In genomic region chr12:56007148-56007891, GRCh38 we compare ENCODE assay signal across 8 cellular contexts. TPM values are rescaled to one million over a fixed set of nuclear protein-coding genes. Genes with fewer than 3 reads are reported as not detected.
A peak's percentile ranks its signal among the peaks of the same experiment; 100 is the strongest.
DNase-seq lines count a peak whose midpoint lies in the region; ATAC-seq, FAIRE-seq and TF ChIP-seq lines count a peak whose summit lies in the region.

No MANE protein-coding gene starts in this region.

- H3K4me2 ChIP-seq in A549, result peak overlapping the region; percentile 97
- peak overlapping the region; percentile 87 for H3K4me2 ChIP-seq in HepG2 (ENCODE audit: low read depth, low read length)

- WGBS in A549 (ENCODE audit: missing lambda C conversion rate), result under 1% methylated on average over 29 of the region's 52 CpGs
- 5% methylated on average over 34 of the region's 52 CpGs for WGBS in HepG2 (ENCODE audit: low lambda C conversion rate)

- no peak for TF ChIP-seq EP300 in A549 (IDR thresholded peaks at IDR 0.05)
- peak in 1 of 2 experiments; percentile 44; a peak in 1 of 4 replicates for TF ChIP-seq EP300 in HepG2 (IDR thresholded peaks at IDR 0.05; ENCODE audit: low read depth in 2 of 2, low read length in 2 of 2)
- no peak for TF ChIP-seq EP300 in HepG2 (CRISPR knock-in tag; IDR thresholded peaks at IDR 0.05; ENCODE audit: borderline replicate concordance)

- CTCF ChIA-PET in A549 (lab: Yijun Ruan, JAX) (interaction anchor here (2.2 to 4.1 kb wide), 4 partner anchors 10 to 22 kb away, joined by 10 to 28 read pairs (median 20); partner anchors contain the start of gene SUOX), HepG2 (lab: Yijun Ruan, JAX; ENCODE audit: low intra/inter-chr PET ratio, low total read pairs) (no interaction called here)

- BruUV-seq in HepG2 (replicated peaks; lab: Mats Ljungman, UMichigan), result no TSS peak

- H2AFZ ChIP-seq in HepG2 (ENCODE audit: low read length), result peak overlapping the region; percentile 71

- H3K27ac ChIP-seq in A549 (peak overlapping the region; percentile 98 to 99), HepG2 (ENCODE audit: extremely low read length, insufficient read depth, low read length) (peak overlapping the region; percentile 73)

- FAIRE-seq in A549 (lab: Jason Lieb, UNC) (no peak), HepG2 (lab: Jason Lieb, UNC) (peak; percentile 72)

- H3K4me3 ChIP-seq in A549 (peak overlapping the region; percentile 98), HepG2 (replicated peaks in 1 of 3; ENCODE audit: insufficient read depth in 1 of 3, low read depth in 2 of 3, low read length in 3 of 3) (peak overlapping the region; percentile 59 to 84 (median 69))

- POLR2A ChIA-PET in A549 (lab: Yijun Ruan, JAX) (interaction anchor here (0.5 to 1.5 kb wide), 9 partner anchors 10 to 470 kb away, joined by 3 to 13 read pairs (median 3); partner anchors contain the start of genes RAB5B and SUOX), HepG2 (lab: Yijun Ruan, JAX) (interaction anchor here (0.6 to 2.8 kb wide), 15 partner anchors 10 to 190 kb away, joined by 3 to 34 read pairs (median 4); partner anchors contain the start of genes DNAJC14, ORMDL2, PA2G4 and RAB5B)

- intact Hi-C loops in HepG2 (cut with micrococcal nuclease; ENCODE audit: unreplicated experiment), result no loop called here

- H3K9ac ChIP-seq in HepG2 (ENCODE audit: insufficient read depth, low read depth, low read length), result peak overlapping the region; percentile 78

- no peak for TF ChIP-seq CTCF in A549 (IDR thresholded peaks at IDR 0.05)
- TF ChIP-seq CTCF in HepG2 (CRISPR knock-in tag; IDR thresholded peaks at IDR 0.05), result no peak; the same call in 1 of the 2 replicates

- DNase-seq in A549 (ENCODE audit: low read depth in 1 of 2, low spot score in 1 of 2), result peak; percentile 88 to 91
- peak; percentile 87 for DNase-seq in NCI-H526 treated with DMSO at 0.1 percent for 48 hours (lab: John Stamatoyannopoulos, UW)
- peak; percentile 50 to 69 for DNase-seq in activated CD4-positive, alpha-beta T cell treated with anti-CD3 and anti-CD28 coated beads, Interleukin-2, amount 50 U/mL, for 24 hours (ENCODE audit: low read depth in 1 of 2, low spot score in 1 of 2)
- peak; percentile 69 to 80 for DNase-seq in dermis microvascular lymphatic vessel endothelial cell (ENCODE audit: low read depth in 2 of 2)
- peak; percentile 72 for DNase-seq in HepG2 (ENCODE audit: low spot score)
- peak; percentile 76 to 78 for DNase-seq in stimulated activated CD4-positive, alpha-beta T cell treated with anti-CD3 and anti-CD28 coated beads, Interleukin-2, amount 100 ng/mL, for 24 hours

- H3K4me1 ChIP-seq in A549 (peaks cover 6% of the 10 kb centered on the region; the same call in 2 of the 3 replicates), HepG2 (ENCODE audit: insufficient read depth, low read length) (peaks cover 75% of the 10 kb centered on the region)

- TF ChIP-seq RAD21 in A549 (conservative IDR thresholded peaks at IDR 0.05 in 1 of 2, IDR thresholded peaks at IDR 0.05 in 1 of 2) (no peak), HepG2 (CRISPR knock-in tag; IDR thresholded peaks at IDR 0.05) (no peak)

- ATAC-seq in A549 (peak; percentile 89 to 90), GM18907 (IDR thresholded peaks at IDR 0.05; ENCODE audit: unreplicated experiment) (peak; percentile 74), HG03432 (IDR thresholded peaks at IDR 0.05; ENCODE audit: unreplicated experiment) (peak; percentile 76), HepG2 (peak; percentile 73)

- no peaks in the 10 kb centered on the region for H3K79me2 ChIP-seq in HepG2 (ENCODE audit: insufficient read depth, low read length)

- no peaks in the 10 kb centered on the region; a peak in 1 of 5 replicates for H3K27me3 ChIP-seq in HepG2 (ENCODE audit: control insufficient read depth in 1 of 2, insufficient read depth in 2 of 2, low read length in 2 of 2)

- TF ChIP-seq POLR2A in A549 (IDR thresholded peaks at IDR 0.05; ENCODE audit: low read length) (no peak), HepG2 (IDR thresholded peaks at IDR 0.05; ENCODE audit: insufficient read depth in 1 of 2, low read depth in 2 of 2, low read length in 2 of 2) (no peak; a peak in 2 of 4 replicates)

- no peaks in the 10 kb centered on the region for H4K20me1 ChIP-seq in HepG2 (ENCODE audit: insufficient read depth, low read length)

- in situ Hi-C loops in HepG2 (cut with HindIII; ENCODE audit: extremely low pct_ligation_motif_present, low pct_unique_long_range_greater_than_20kb), result no loop called here

- H3K36me3 ChIP-seq in HepG2 (replicated peaks in 1 of 2; ENCODE audit: control insufficient read depth in 1 of 2, insufficient read depth in 2 of 2, low read length in 2 of 2), result peaks cover 11 to 18% of the 10 kb centered on the region in 2 experiments; a peak in 4 of 5 replicates

- no peaks in the 10 kb centered on the region for H3K9me3 ChIP-seq in A549
- no peaks in the 10 kb centered on the region for H3K9me3 ChIP-seq in HepG2 (ENCODE audit: low read length)

RNA-seq across cellular contexts. Expression of gene SUOX, which starts 10.2 kb away (rescaled TPM):
- polyA plus RNA-seq in A549 (2011; rRNA removed) (15.6 and 22.2 TPM in 2 replicates), A549 (2017; fragmentation: RNase III; extraction: RNeasy Plus Mini Kit Qiagen cat#74134 plus additional on column Dnase treatment) (10.8 to 13.6 TPM (median 13.5 TPM) in 3 replicates), HepG2 (2011; rRNA removed) (25.9 and 28.9 TPM in 2 replicates)
- 15.6 and 18.6 TPM in 2 replicates for polyA plus RNA-seq in A549 (2012; cell fraction: cytosol; rRNA removed)
- polyA plus RNA-seq in A549 (2012; cell fraction: nucleus; rRNA removed), result 28.5 and 29.2 TPM in 2 replicates
- polyA minus RNA-seq in A549 (2011; rRNA and poly(A)+ RNA removed), result 32.4 and 44.1 TPM in 2 replicates
- total RNA-seq in dermis microvascular lymphatic vessel endothelial cell (9.0 and 11.1 TPM in 2 replicates), HepG2 (2016; rRNA removed; fragmentation: Illumina TruSeq; extraction: Trizol) (23.9 and 24.6 TPM in 2 replicates)
- 3.8 and 3.9 TPM in 2 replicates for total RNA-seq in HepG2 (2016; cell fraction: cytosol; rRNA removed; fragmentation: Illumina TruSeq; extraction: Trizol; ENCODE audit: low read depth)
- 22.3 and 22.8 TPM in 2 replicates for total RNA-seq in HepG2 (2016; cell fraction: insoluble cytoplasmic fraction; rRNA removed; fragmentation: Illumina TruSeq; extraction: Trizol)
- 7.8 and 8.4 TPM in 2 replicates for total RNA-seq in HepG2 (2016; cell fraction: membrane; rRNA removed; fragmentation: Illumina TruSeq; extraction: Trizol)
- total RNA-seq in HepG2 (2016; cell fraction: nucleus; rRNA removed; fragmentation: Illumina TruSeq; extraction: Trizol), result 20.4 and 20.9 TPM in 2 replicates
- polyA plus RNA-seq in HepG2 (2011; cell fraction: cytosol; rRNA removed), result 20.0 and 24.2 TPM in 2 replicates
- 30.0 and 31.3 TPM in 2 replicates for polyA plus RNA-seq in HepG2 (2011; cell fraction: nucleus; rRNA removed)
- 9.8 and 12.4 TPM in 2 replicates for polyA plus RNA-seq in HepG2 (2012)
- polyA plus RNA-seq in HepG2 (2016; cell fraction: cytosol; fragmentation: Illumina TruSeq; extraction: Trizol; ENCODE audit: low read depth), result 2.0 and 2.2 TPM in 2 replicates
- polyA plus RNA-seq in HepG2 (2016; cell fraction: insoluble cytoplasmic fraction; fragmentation: Illumina TruSeq; extraction: Trizol; ENCODE audit: low read depth), result 22.7 and 23.4 TPM in 2 replicates
- 3.8 and 4.7 TPM in 2 replicates for polyA plus RNA-seq in HepG2 (2016; cell fraction: membrane; fragmentation: Illumina TruSeq; extraction: Trizol; ENCODE audit: low read depth)
- polyA plus RNA-seq in HepG2 (2016; cell fraction: nucleus; fragmentation: Illumina TruSeq; extraction: Trizol; ENCODE audit: insufficient read depth, low read depth), result 31.4 and 33.9 TPM in 2 replicates
- 44.5 and 46.8 TPM in 2 replicates for polyA minus RNA-seq in HepG2 (2011; rRNA and poly(A)+ RNA removed; ENCODE audit: low replicate concordance)
- polyA minus RNA-seq in HepG2 (2011; cell fraction: cytosol; rRNA and poly(A)+ RNA removed), result 12.1 and 15.9 TPM in 2 replicates
- 25.6 and 32.1 TPM in 2 replicates for polyA minus RNA-seq in HepG2 (2011; cell fraction: nucleus; rRNA and poly(A)+ RNA removed)

RNA-seq across cellular contexts. Expression of gene IKZF4, which starts 13.5 kb away (rescaled TPM):
- polyA plus RNA-seq in A549 (2011; rRNA removed) (2.0 and 2.9 TPM in 2 replicates), A549 (2017; fragmentation: RNase III; extraction: RNeasy Plus Mini Kit Qiagen cat#74134 plus additional on column Dnase treatment) (1.5 to 2.4 TPM (median 2.0 TPM) in 3 replicates), HepG2 (2011; rRNA removed) (2.2 TPM in 2 replicates)
- polyA plus RNA-seq in A549 (2012; cell fraction: cytosol; rRNA removed), result 2.9 and 4.6 TPM in 2 replicates
- polyA plus RNA-seq in A549 (2012; cell fraction: nucleus; rRNA removed), result 7.2 and 7.9 TPM in 2 replicates
- polyA minus RNA-seq in A549 (2011; rRNA and poly(A)+ RNA removed), result 3.6 and 5.0 TPM in 2 replicates
- total RNA-seq in dermis microvascular lymphatic vessel endothelial cell (0.13 and 0.38 TPM in 2 replicates), HepG2 (2016; rRNA removed; fragmentation: Illumina TruSeq; extraction: Trizol) (0.58 and 0.76 TPM in 2 replicates)
- total RNA-seq in HepG2 (2016; cell fraction: cytosol; rRNA removed; fragmentation: Illumina TruSeq; extraction: Trizol; ENCODE audit: low read depth), result 0.18 and 0.30 TPM in 2 replicates
- total RNA-seq in HepG2 (2016; cell fraction: insoluble cytoplasmic fraction; rRNA removed; fragmentation: Illumina TruSeq; extraction: Trizol), result 0.74 and 1.4 TPM in 2 replicates
- 1.1 and 1.6 TPM in 2 replicates for total RNA-seq in HepG2 (2016; cell fraction: membrane; rRNA removed; fragmentation: Illumina TruSeq; extraction: Trizol)
- total RNA-seq in HepG2 (2016; cell fraction: nucleus; rRNA removed; fragmentation: Illumina TruSeq; extraction: Trizol), result 1.3 and 1.9 TPM in 2 replicates
- 0.97 and 1.1 TPM in 2 replicates for polyA plus RNA-seq in HepG2 (2011; cell fraction: cytosol; rRNA removed)
- polyA plus RNA-seq in HepG2 (2011; cell fraction: nucleus; rRNA removed), result 9.8 and 10.5 TPM in 2 replicates
- polyA plus RNA-seq in HepG2 (2012), result 2.3 and 2.6 TPM in 2 replicates
- polyA plus RNA-seq in HepG2 (2016; cell fraction: cytosol; fragmentation: Illumina TruSeq; extraction: Trizol; ENCODE audit: low read depth), result 0.14 and 0.19 TPM in 2 replicates
- 1.8 and 2.6 TPM in 2 replicates for polyA plus RNA-seq in HepG2 (2016; cell fraction: insoluble cytoplasmic fraction; fragmentation: Illumina TruSeq; extraction: Trizol; ENCODE audit: low read depth)
- polyA plus RNA-seq in HepG2 (2016; cell fraction: membrane; fragmentation: Illumina TruSeq; extraction: Trizol; ENCODE audit: low read depth), result 1.4 TPM in 2 replicates
- 5.8 and 8.1 TPM in 2 replicates for polyA plus RNA-seq in HepG2 (2016; cell fraction: nucleus; fragmentation: Illumina TruSeq; extraction: Trizol; ENCODE audit: insufficient read depth, low read depth)
- 2.8 and 5.2 TPM in 2 replicates for polyA minus RNA-seq in HepG2 (2011; rRNA and poly(A)+ RNA removed; ENCODE audit: low replicate concordance)
- polyA minus RNA-seq in HepG2 (2011; cell fraction: cytosol; rRNA and poly(A)+ RNA removed), result 1.1 and 1.3 TPM in 2 replicates
- 3.4 and 5.0 TPM in 2 replicates for polyA minus RNA-seq in HepG2 (2011; cell fraction: nucleus; rRNA and poly(A)+ RNA removed)

RNA-seq across cellular contexts. Expression of gene RAB5B, which starts 33.4 kb away (rescaled TPM):
- 90.4 and 93.7 TPM in 2 replicates for polyA plus RNA-seq in A549 (2011; rRNA removed)
- 27.6 and 37.7 TPM in 2 replicates for polyA plus RNA-seq in A549 (2012; cell fraction: cytosol; rRNA removed)
- 14.7 and 20.9 TPM in 2 replicates for polyA plus RNA-seq in A549 (2012; cell fraction: nucleus; rRNA removed)
- polyA plus RNA-seq in A549 (2017; fragmentation: RNase III; extraction: RNeasy Plus Mini Kit Qiagen cat#74134 plus additional on column Dnase treatment), result 27.7 to 37.2 TPM (median 36.3 TPM) in 3 replicates
- polyA minus RNA-seq in A549 (2011; rRNA and poly(A)+ RNA removed), result 68.1 and 80.7 TPM in 2 replicates
- total RNA-seq in dermis microvascular lymphatic vessel endothelial cell, result 37.2 and 46.9 TPM in 2 replicates
- total RNA-seq in HepG2 (2016; rRNA removed; fragmentation: Illumina TruSeq; extraction: Trizol), result 26.0 and 33.1 TPM in 2 replicates
- total RNA-seq in HepG2 (2016; cell fraction: cytosol; rRNA removed; fragmentation: Illumina TruSeq; extraction: Trizol; ENCODE audit: low read depth), result 8.6 and 11.8 TPM in 2 replicates
- 24.6 and 33.6 TPM in 2 replicates for total RNA-seq in HepG2 (2016; cell fraction: insoluble cytoplasmic fraction; rRNA removed; fragmentation: Illumina TruSeq; extraction: Trizol)
- 22.2 and 23.2 TPM in 2 replicates for total RNA-seq in HepG2 (2016; cell fraction: membrane; rRNA removed; fragmentation: Illumina TruSeq; extraction: Trizol)
- 22.8 and 23.5 TPM in 2 replicates for total RNA-seq in HepG2 (2016; cell fraction: nucleus; rRNA removed; fragmentation: Illumina TruSeq; extraction: Trizol)
- polyA plus RNA-seq in HepG2 (2011; rRNA removed), result 68.3 and 70.4 TPM in 2 replicates
- 43.7 and 67.1 TPM in 2 replicates for polyA plus RNA-seq in HepG2 (2011; cell fraction: cytosol; rRNA removed)
- polyA plus RNA-seq in HepG2 (2011; cell fraction: nucleus; rRNA removed), result 32.6 and 46.3 TPM in 2 replicates
- 39.1 and 42.4 TPM in 2 replicates for polyA plus RNA-seq in HepG2 (2012)
- 5.6 and 5.9 TPM in 2 replicates for polyA plus RNA-seq in HepG2 (2016; cell fraction: cytosol; fragmentation: Illumina TruSeq; extraction: Trizol; ENCODE audit: low read depth)
- 45.3 and 46.9 TPM in 2 replicates for polyA plus RNA-seq in HepG2 (2016; cell fraction: insoluble cytoplasmic fraction; fragmentation: Illumina TruSeq; extraction: Trizol; ENCODE audit: low read depth)
- 22.1 and 22.3 TPM in 2 replicates for polyA plus RNA-seq in HepG2 (2016; cell fraction: membrane; fragmentation: Illumina TruSeq; extraction: Trizol; ENCODE audit: low read depth)
- polyA plus RNA-seq in HepG2 (2016; cell fraction: nucleus; fragmentation: Illumina TruSeq; extraction: Trizol; ENCODE audit: insufficient read depth, low read depth), result 45.7 and 46.4 TPM in 2 replicates
- 52.5 and 108 TPM in 2 replicates for polyA minus RNA-seq in HepG2 (2011; rRNA and poly(A)+ RNA removed; ENCODE audit: low replicate concordance)
- 28.2 and 48.5 TPM in 2 replicates for polyA minus RNA-seq in HepG2 (2011; cell fraction: cytosol; rRNA and poly(A)+ RNA removed)
- 32.7 and 43.8 TPM in 2 replicates for polyA minus RNA-seq in HepG2 (2011; cell fraction: nucleus; rRNA and poly(A)+ RNA removed)

RNA-seq across cellular contexts. Expression of gene RPS26, which starts 34.4 kb away (rescaled TPM):
- 513 and 524 TPM in 2 replicates for polyA plus RNA-seq in A549 (2011; rRNA removed)
- 867 and 1,221 TPM in 2 replicates for polyA plus RNA-seq in A549 (2012; cell fraction: cytosol; rRNA removed)
- 710 and 1,109 TPM in 2 replicates for polyA plus RNA-seq in A549 (2012; cell fraction: nucleus; rRNA removed)
- 677 to 831 TPM (median 779 TPM) in 3 replicates for polyA plus RNA-seq in A549 (2017; fragmentation: RNase III; extraction: RNeasy Plus Mini Kit Qiagen cat#74134 plus additional on column Dnase treatment)
- polyA minus RNA-seq in A549 (2011; rRNA and poly(A)+ RNA removed), result 218 and 364 TPM in 2 replicates
- 90.9 and 107 TPM in 2 replicates for total RNA-seq in dermis microvascular lymphatic vessel endothelial cell
- 421 and 486 TPM in 2 replicates for total RNA-seq in HepG2 (2016; rRNA removed; fragmentation: Illumina TruSeq; extraction: Trizol)
- 72.0 TPM in 2 replicates for total RNA-seq in HepG2 (2016; cell fraction: cytosol; rRNA removed; fragmentation: Illumina TruSeq; extraction: Trizol; ENCODE audit: low read depth)
- 458 and 473 TPM in 2 replicates for total RNA-seq in HepG2 (2016; cell fraction: insoluble cytoplasmic fraction; rRNA removed; fragmentation: Illumina TruSeq; extraction: Trizol)
- total RNA-seq in HepG2 (2016; cell fraction: membrane; rRNA removed; fragmentation: Illumina TruSeq; extraction: Trizol), result 138 and 145 TPM in 2 replicates
- 138 and 140 TPM in 2 replicates for total RNA-seq in HepG2 (2016; cell fraction: nucleus; rRNA removed; fragmentation: Illumina TruSeq; extraction: Trizol)
- polyA plus RNA-seq in HepG2 (2011; rRNA removed), result 137 and 150 TPM in 2 replicates
- polyA plus RNA-seq in HepG2 (2011; cell fraction: cytosol; rRNA removed), result 378 and 432 TPM in 2 replicates
- polyA plus RNA-seq in HepG2 (2011; cell fraction: nucleus; rRNA removed), result 76.8 and 81.8 TPM in 2 replicates
- 154 and 167 TPM in 2 replicates for polyA plus RNA-seq in HepG2 (2012)
- 148 and 185 TPM in 2 replicates for polyA plus RNA-seq in HepG2 (2016; cell fraction: cytosol; fragmentation: Illumina TruSeq; extraction: Trizol; ENCODE audit: low read depth)
- 474 and 475 TPM in 2 replicates for polyA plus RNA-seq in HepG2 (2016; cell fraction: insoluble cytoplasmic fraction; fragmentation: Illumina TruSeq; extraction: Trizol; ENCODE audit: low read depth)
- polyA plus RNA-seq in HepG2 (2016; cell fraction: membrane; fragmentation: Illumina TruSeq; extraction: Trizol; ENCODE audit: low read depth), result 144 and 146 TPM in 2 replicates
- 247 and 273 TPM in 2 replicates for polyA plus RNA-seq in HepG2 (2016; cell fraction: nucleus; fragmentation: Illumina TruSeq; extraction: Trizol; ENCODE audit: insufficient read depth, low read depth)
- 68.8 and 527 TPM in 2 replicates for polyA minus RNA-seq in HepG2 (2011; rRNA and poly(A)+ RNA removed; ENCODE audit: low replicate concordance)
- 25.4 and 29.8 TPM in 2 replicates for polyA minus RNA-seq in HepG2 (2011; cell fraction: cytosol; rRNA and poly(A)+ RNA removed)
- 35.5 and 41.8 TPM in 2 replicates for polyA minus RNA-seq in HepG2 (2011; cell fraction: nucleus; rRNA and poly(A)+ RNA removed)

RNA-seq across cellular contexts. Expression of gene CDK2, which starts 40.7 kb away (rescaled TPM):
- polyA plus RNA-seq in A549 (2011; rRNA removed) (51.0 and 86.3 TPM in 2 replicates), A549 (2017; fragmentation: RNase III; extraction: RNeasy Plus Mini Kit Qiagen cat#74134 plus additional on column Dnase treatment) (41.5 to 53.8 TPM (median 48.3 TPM) in 3 replicates), HepG2 (2011; rRNA removed) (42.0 and 52.6 TPM in 2 replicates)
- 93.1 and 110 TPM in 2 replicates for polyA plus RNA-seq in A549 (2012; cell fraction: cytosol; rRNA removed)
- 72.1 and 82.3 TPM in 2 replicates for polyA plus RNA-seq in A549 (2012; cell fraction: nucleus; rRNA removed)
- 72.7 and 78.5 TPM in 2 replicates for polyA minus RNA-seq in A549 (2011; rRNA and poly(A)+ RNA removed)
- total RNA-seq in dermis microvascular lymphatic vessel endothelial cell (24.0 and 26.3 TPM in 2 replicates), HepG2 (2016; rRNA removed; fragmentation: Illumina TruSeq; extraction: Trizol) (47.5 and 52.0 TPM in 2 replicates)
- 8.1 TPM in 2 replicates for total RNA-seq in HepG2 (2016; cell fraction: cytosol; rRNA removed; fragmentation: Illumina TruSeq; extraction: Trizol; ENCODE audit: low read depth)
- 46.4 and 50.0 TPM in 2 replicates for total RNA-seq in HepG2 (2016; cell fraction: insoluble cytoplasmic fraction; rRNA removed; fragmentation: Illumina TruSeq; extraction: Trizol)
- 17.5 and 18.3 TPM in 2 replicates for total RNA-seq in HepG2 (2016; cell fraction: membrane; rRNA removed; fragmentation: Illumina TruSeq; extraction: Trizol)
- total RNA-seq in HepG2 (2016; cell fraction: nucleus; rRNA removed; fragmentation: Illumina TruSeq; extraction: Trizol), result 26.0 and 34.2 TPM in 2 replicates
- polyA plus RNA-seq in HepG2 (2011; cell fraction: cytosol; rRNA removed), result 16.9 and 23.3 TPM in 2 replicates
- polyA plus RNA-seq in HepG2 (2011; cell fraction: nucleus; rRNA removed), result 32.7 and 37.9 TPM in 2 replicates
- 19.5 and 20.6 TPM in 2 replicates for polyA plus RNA-seq in HepG2 (2012)
- polyA plus RNA-seq in HepG2 (2016; cell fraction: cytosol; fragmentation: Illumina TruSeq; extraction: Trizol; ENCODE audit: low read depth), result 3.1 and 3.6 TPM in 2 replicates
- polyA plus RNA-seq in HepG2 (2016; cell fraction: insoluble cytoplasmic fraction; fragmentation: Illumina TruSeq; extraction: Trizol; ENCODE audit: low read depth), result 60.6 and 64.8 TPM in 2 replicates
- polyA plus RNA-seq in HepG2 (2016; cell fraction: membrane; fragmentation: Illumina TruSeq; extraction: Trizol; ENCODE audit: low read depth), result 8.3 and 9.6 TPM in 2 replicates
- 51.4 and 59.6 TPM in 2 replicates for polyA plus RNA-seq in HepG2 (2016; cell fraction: nucleus; fragmentation: Illumina TruSeq; extraction: Trizol; ENCODE audit: insufficient read depth, low read depth)
- 50.1 and 366 TPM in 2 replicates for polyA minus RNA-seq in HepG2 (2011; rRNA and poly(A)+ RNA removed; ENCODE audit: low replicate concordance)
- 18.1 and 20.2 TPM in 2 replicates for polyA minus RNA-seq in HepG2 (2011; cell fraction: cytosol; rRNA and poly(A)+ RNA removed)
- polyA minus RNA-seq in HepG2 (2011; cell fraction: nucleus; rRNA and poly(A)+ RNA removed), result 11.6 and 12.1 TPM in 2 replicates

Comparison
In these comparisons a context has a peak if more than half of its experiments do, and no peak if none do; other contexts are left out.
1. Peak in every context shown above with its lines: DNase-seq, ATAC-seq, H3K4me3 ChIP-seq and H3K27ac ChIP-seq.